In genomic region chr2:31324000-31324633, GRCh38 we compare ENCODE assay signal across 8 cellular contexts.
DNase-seq lines count a peak whose midpoint lies in the region; ATAC-seq lines count a peak whose summit lies in the region.

No MANE protein-coding gene starts in this region.

- H3K4me1 Mint-ChIP-seq in dendritic cell treated with granulocyte-macrophage colony-stimulating factor and Interleukin-4, amounts not matched to agents 40 ng/mL and 50 ng/mL, for 4 days (ENCODE audit: low read depth) = peaks cover 54% of the 10 kb centered on the region
- peaks cover 33 to 39% of the 10 kb centered on the region in 2 donors for H3K4me1 Mint-ChIP-seq in stimulated activated naive B cell treated with anti-CD40 and anti-IgM and Interleukin-4, amounts not matched to agents 10 μg/mL and 1 μg/mL and 100 μg/mL, for 72 hours

- H3K27ac Mint-ChIP-seq in dendritic cell treated with granulocyte-macrophage colony-stimulating factor and Interleukin-4, amounts not matched to agents 40 ng/mL and 50 ng/mL, for 4 days = peak overlapping the region; percentile 65
- H3K27ac Mint-ChIP-seq in stimulated activated naive B cell treated with anti-CD40 and anti-IgM and Interleukin-4, amounts not matched to agents 10 μg/mL and 1 μg/mL and 100 μg/mL, for 72 hours = no peak overlapping the region

- H3K27me3 Mint-ChIP-seq in dendritic cell treated with granulocyte-macrophage colony-stimulating factor and Interleukin-4, amounts not matched to agents 40 ng/mL and 50 ng/mL, for 4 days = no peaks in the 10 kb centered on the region
- H3K27me3 Mint-ChIP-seq in stimulated activated naive B cell treated with anti-CD40 and anti-IgM and Interleukin-4, amounts not matched to agents 10 μg/mL and 1 μg/mL and 100 μg/mL, for 72 hours = no peaks in the 10 kb centered on the region

- H3K27me3 ChIP-seq in right cardiac atrium (ENCODE audit: control insufficient read depth, insufficient read depth) = no peaks in the 10 kb centered on the region

- intact Hi-C loops in right cardiac atrium (cut with DNase I) (loop anchor here in 1 of 4 donors (10.0 kb wide), 1 partner anchor 79 kb away; no protein-coding TSS in a partner anchor), Right ventricle myocardium inferior (cut with DNase I) (no loop called here)
- intact Hi-C loops in dendritic cell treated with granulocyte-macrophage colony-stimulating factor and Interleukin-4, amounts not matched to agents 40 ng/mL and 50 ng/mL, for 4 days (cut with micrococcal nuclease) = loop anchor here (10.0 kb wide), 2 partner anchors 89 to 529 kb away; partner anchors contain the start of gene EHD3

- no peaks in the 10 kb centered on the region for H3K36me3 Mint-ChIP-seq in dendritic cell treated with granulocyte-macrophage colony-stimulating factor and Interleukin-4, amounts not matched to agents 40 ng/mL and 50 ng/mL, for 4 days (ENCODE audit: low read depth)
- H3K36me3 Mint-ChIP-seq in stimulated activated naive B cell treated with anti-CD40 and anti-IgM and Interleukin-4, amounts not matched to agents 10 μg/mL and 1 μg/mL and 100 μg/mL, for 72 hours = no peaks in the 10 kb centered on the region

- H3K4me3 Mint-ChIP-seq in dendritic cell treated with granulocyte-macrophage colony-stimulating factor and Interleukin-4, amounts not matched to agents 40 ng/mL and 50 ng/mL, for 4 days = peak overlapping the region; percentile 56
- H3K4me3 Mint-ChIP-seq in stimulated activated naive B cell treated with anti-CD40 and anti-IgM and Interleukin-4, amounts not matched to agents 10 μg/mL and 1 μg/mL and 100 μg/mL, for 72 hours = peak overlapping the region; percentile 26 to 50

- no peaks in the 10 kb centered on the region for H3K9me3 ChIP-seq in right cardiac atrium (ENCODE audit: control insufficient read depth, low read length)

- no peak for ATAC-seq in right cardiac atrium
- no peak for ATAC-seq in Right ventricle myocardium inferior
- ATAC-seq in HG03460 (IDR thresholded peaks at IDR 0.05; ENCODE audit: unreplicated experiment) = peak; percentile 59
- ATAC-seq in stimulated activated naive B cell treated with anti-CD40 and anti-IgM and Interleukin-4, amounts not matched to agents 10 μg/mL and 1 μg/mL and 100 μg/mL, for 72 hours (replicated peaks) = peak; percentile 73 to 78

- H3K4me1 ChIP-seq in right cardiac atrium (ENCODE audit: control insufficient read depth, insufficient read depth, low read length) = peaks cover 2% of the 10 kb centered on the region

- DNase-seq in right cardiac atrium = no peak
- no peak for DNase-seq in Right ventricle myocardium inferior (ENCODE audit: missing footprints)
- no peak for DNase-seq in stimulated activated naive B cell treated with anti-CD40 and anti-IgM and Interleukin-4, amounts not matched to agents 10 μg/mL and 1 μg/mL and 100 μg/mL, for 72 hours
- DNase-seq in NCI-H187 (lab: John Stamatoyannopoulos, UW) = no peak
- no peak for DNase-seq in OCI-M2 (lab: John Stamatoyannopoulos, UW; ENCODE audit: unreplicated experiment)
- no peak for DNase-seq in HuH-7.5 (ENCODE audit: low spot score)

- H3K9me3 Mint-ChIP-seq in dendritic cell treated with granulocyte-macrophage colony-stimulating factor and Interleukin-4, amounts not matched to agents 40 ng/mL and 50 ng/mL, for 4 days = no peaks in the 10 kb centered on the region
- peaks cover 0 to 1% of the 10 kb centered on the region in 2 donors for H3K9me3 Mint-ChIP-seq in stimulated activated naive B cell treated with anti-CD40 and anti-IgM and Interleukin-4, amounts not matched to agents 10 μg/mL and 1 μg/mL and 100 μg/mL, for 72 hours

- H3K4me3 ChIP-seq in right cardiac atrium (ENCODE audit: low read length) = peak overlapping the region; percentile 41

- no peak overlapping the region for H3K27ac ChIP-seq in right cardiac atrium (ENCODE audit: low read length)

- WGBS in right cardiac atrium = 55% methylated on average over 5 of the region's 5 CpGs

Comparison
In these comparisons a context has a peak if more than half of its experiments do, and no peak if none do; other contexts are left out.
1. ATAC-seq: peak in HG03460 (single experiment) and stimulated activated naive B cell treated with anti-CD40 and anti-IgM and Interleukin-4, amounts not matched to agents 10 μg/mL and 1 μg/mL and 100 μg/mL, for 72 hours (2 of 2); none in right cardiac atrium (0 of 2) and Right ventricle myocardium inferior (single experiment).